In the genomic region with DNA sequence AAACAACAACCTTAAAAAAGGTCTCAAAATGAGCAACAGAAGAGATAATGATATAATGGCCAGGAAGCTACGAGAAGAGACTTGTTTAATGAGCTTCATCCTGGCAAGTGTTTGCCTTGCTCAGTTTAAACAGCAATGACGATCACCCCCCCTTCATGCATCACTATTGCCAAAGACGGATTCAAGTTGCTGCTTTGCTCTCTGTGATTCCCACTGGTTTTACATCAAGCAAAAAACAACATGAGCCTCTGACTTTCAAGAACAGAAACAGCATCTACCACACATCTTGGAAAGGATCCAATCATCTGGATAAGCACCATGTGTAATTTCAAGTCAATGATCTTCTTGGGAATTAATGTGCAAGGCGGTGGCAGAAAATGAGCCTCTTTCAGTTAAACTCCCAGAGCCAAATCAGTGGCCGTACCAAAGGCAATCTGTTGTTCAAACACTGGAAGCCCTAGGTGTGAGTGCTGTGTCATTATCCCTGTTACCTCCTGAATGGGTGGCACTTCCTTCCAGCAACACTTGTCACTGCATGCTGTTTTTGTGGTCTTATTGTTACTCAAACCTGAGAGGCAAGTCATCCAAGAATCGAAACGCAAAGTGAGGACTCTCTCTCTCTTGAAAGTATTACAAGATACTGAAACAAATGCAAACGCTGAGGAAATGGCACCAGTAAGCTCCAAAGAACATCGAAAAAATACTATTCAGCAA, we compare ENCODE assay signal across 8 cellular contexts.
A peak's percentile ranks its signal among the peaks of the same experiment; 100 is the strongest.
DNase-seq lines count a peak whose midpoint lies in the region; ATAC-seq and TF ChIP-seq lines count a peak whose summit lies in the region.

No MANE protein-coding gene starts in this region.

- no peak overlapping the region for H3K9ac ChIP-seq in NT2/D1 (ENCODE audit: insufficient read length, low read depth)

- intact Hi-C loops in cardiac septum (cut with DNase I) = no loop called here

- ATAC-seq in GM19035 (IDR thresholded peaks at IDR 0.05; ENCODE audit: unreplicated experiment) = peak; percentile 69
- ATAC-seq in HG03064 (IDR thresholded peaks at IDR 0.05; ENCODE audit: low read depth, unreplicated experiment) = peak; percentile 88
- no peak for ATAC-seq in HG03571 (IDR thresholded peaks at IDR 0.05; ENCODE audit: unreplicated experiment)

- H3K4me3 ChIP-seq in NT2/D1 (ENCODE audit: insufficient read length, low read depth) = no peak overlapping the region
- H3K4me3 ChIP-seq in fibroblast of villous mesenchyme (ENCODE audit: low read depth, low read length) = no peak overlapping the region

- peaks cover 4% of the 10 kb centered on the region for H3K36me3 ChIP-seq in NT2/D1 (ENCODE audit: insufficient read depth, insufficient read length, low read length)

- peaks cover 10% of the 10 kb centered on the region for H3K4me1 ChIP-seq in NT2/D1 (ENCODE audit: insufficient read depth, insufficient read length)

- TF ChIP-seq CTCF in fibroblast of villous mesenchyme (IDR thresholded peaks at IDR 0.05; ENCODE audit: insufficient read depth, low read depth, low read length) = no peak

- no peaks in the 10 kb centered on the region for H3K27me3 ChIP-seq in NT2/D1 (ENCODE audit: insufficient read depth, insufficient read length)

- DNase-seq in NT2/D1 (ENCODE audit: low read depth, low spot score) (peak; percentile 15), fibroblast of villous mesenchyme (ENCODE audit: low read depth) (peak; percentile 56), foreskin melanocyte (no peak), epidermal melanocyte (ENCODE audit: insufficient read length, low spot score) (no peak), cardiac septum (ENCODE audit: low spot score) (no peak)

- no peaks in the 10 kb centered on the region for H3K9me3 ChIP-seq in NT2/D1 (ENCODE audit: insufficient read depth, low read length)

Comparison
In these comparisons a context has a peak if more than half of its experiments do, and no peak if none do; other contexts are left out.
1. DNase-seq: peak in NT2/D1 (single experiment) and fibroblast of villous mesenchyme (single experiment); none in foreskin melanocyte (single experiment), epidermal melanocyte (single experiment) and cardiac septum (single experiment).